15 cellular contexts compared by ENCODE assay signal in the genomic region with DNA sequence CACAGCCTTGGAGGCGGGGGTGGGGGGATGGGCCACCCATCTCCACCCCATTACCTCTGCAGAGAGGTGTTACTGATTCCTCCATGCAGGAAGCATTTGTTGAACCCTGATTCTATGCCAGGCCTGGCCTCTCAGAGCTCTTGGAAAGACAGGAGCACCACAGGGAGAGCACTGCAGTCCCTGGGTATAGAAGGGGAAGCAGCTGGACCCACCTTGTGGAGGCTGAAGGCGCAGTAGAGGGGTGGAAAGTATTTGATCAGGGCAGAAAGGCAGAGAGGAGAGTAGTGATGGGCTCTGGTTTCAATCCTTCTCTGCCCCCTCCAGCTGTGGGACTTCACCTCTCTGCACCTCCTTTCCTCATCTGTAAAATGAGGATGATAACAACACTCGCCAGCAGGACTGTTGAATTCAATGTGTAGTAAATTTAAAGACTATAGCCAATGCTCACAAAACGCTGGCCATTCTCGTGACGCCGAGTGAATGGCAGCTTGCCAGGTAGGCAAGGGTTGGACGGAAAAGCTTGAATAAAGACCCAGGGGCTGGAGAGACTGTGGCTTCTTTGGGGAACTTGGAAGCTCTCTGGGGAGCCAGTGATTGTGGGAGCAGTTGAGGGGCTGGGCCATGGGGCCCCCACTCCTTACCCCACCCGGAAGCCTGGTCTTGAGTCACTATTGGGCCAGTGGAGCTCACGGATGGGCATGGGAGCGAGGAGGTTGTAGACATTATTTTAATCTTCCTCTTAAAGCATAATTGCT. TPM values are rescaled to one million over a fixed set of nuclear protein-coding genes. Genes with fewer than 3 reads are reported as not detected.
DNase-seq lines count a peak whose midpoint lies in the region; ATAC-seq and TF ChIP-seq lines count a peak whose summit lies in the region.
"Had no signal": no experiment of that assay in that cellular context is flagged by ENCODE, and none has a peak within 500 bp of the region (broad histone marks: within the 10 kb centered on the region; RNA-seq: fewer than 3 reads in every experiment).

No MANE protein-coding gene starts in this region.

- H3K27ac ChIP-seq in cingulate gyrus (ENCODE audit: low read depth, low read length), result peak overlapping the region; percentile 1
- H3K27ac ChIP-seq in sigmoid colon, result no peak overlapping the region
- no peak overlapping the region for H3K27ac ChIP-seq in upper lobe of right lung
- H3K27ac ChIP-seq: right lobe of liver, suprapubic skin, VCaP had no signal

- H3K9me3 Mint-ChIP-seq in nephron, result no peaks in the 10 kb centered on the region

- peak overlapping the region; percentile 46 to 64 (median 51) for H3K4me3 Mint-ChIP-seq in nephron
- H3K4me3 Mint-ChIP-seq: IgD-negative memory B cell had no signal

- no peaks in the 10 kb centered on the region for H3K36me3 Mint-ChIP-seq in nephron (ENCODE audit: low read depth)

- H3K9me3 ChIP-seq in HAP-1, result no peaks in the 10 kb centered on the region
- no peaks in the 10 kb centered on the region for H3K9me3 ChIP-seq in sigmoid colon
- no peaks in the 10 kb centered on the region for H3K9me3 ChIP-seq in upper lobe of right lung
- H3K9me3 ChIP-seq: adrenal gland, right lobe of liver, suprapubic skin had no signal

- peaks cover 12% of the 10 kb centered on the region for H3K27me3 Mint-ChIP-seq in nephron (ENCODE audit: low read depth)

- peaks cover 68% of the 10 kb centered on the region for H3K4me1 Mint-ChIP-seq in nephron

- H3K27ac Mint-ChIP-seq in nephron, result peak overlapping the region; percentile 89 to 95 (median 95)
- H3K27ac Mint-ChIP-seq: IgD-negative memory B cell had no signal

- intact Hi-C loops in sigmoid colon (cut with DNase I), result no loop called here
- intact Hi-C loops in upper lobe of right lung (cut with DNase I), result no loop called here

- 17 to 58% methylated on average over 11 of the region's 11 CpGs for WGBS in sigmoid colon, 2 donors

- TF ChIP-seq EP300 in sigmoid colon (IDR thresholded peaks at IDR 0.05), result no peak

- H3K4me1 ChIP-seq in HAP-1, result peaks cover 23% of the 10 kb centered on the region
- H3K4me1 ChIP-seq in sigmoid colon, result no peaks in the 10 kb centered on the region
- H3K4me1 ChIP-seq in upper lobe of right lung, result no peaks in the 10 kb centered on the region
- H3K4me1 ChIP-seq: adrenal gland, right lobe of liver had no signal

- in situ Hi-C loops in HAP-1 (cut with MboI; ENCODE audit: low sequenced_read_pairs), result no loop called here

- H3K4me3 ChIP-seq in HAP-1 (no peak overlapping the region), sigmoid colon (no peak overlapping the region), upper lobe of right lung (no peak overlapping the region)
- H3K4me3 ChIP-seq: adrenal gland, right lobe of liver, suprapubic skin had no signal

- no peak for TF ChIP-seq POLR2A in sigmoid colon (IDR thresholded peaks at IDR 0.05)

- H3K36me3 ChIP-seq in HAP-1 (replicated peaks) (no peaks in the 10 kb centered on the region), sigmoid colon (no peaks in the 10 kb centered on the region), upper lobe of right lung (no peaks in the 10 kb centered on the region)
- H3K36me3 ChIP-seq: adrenal gland, right lobe of liver, suprapubic skin had no signal

- H3K27me3 ChIP-seq in HAP-1 (ENCODE audit: low read depth) (peaks cover 2% of the 10 kb centered on the region; the same call in 1 of the 2 replicates), sigmoid colon (peaks cover 0 to 16% (median 10%) of the 10 kb centered on the region in 3 donors), upper lobe of right lung (peaks cover 7% of the 10 kb centered on the region)
- H3K27me3 ChIP-seq: adrenal gland, right lobe of liver had no signal

- ATAC-seq in stimulated activated naive CD8-positive, alpha-beta T cell treated with anti-CD3 and anti-CD28 coated beads, Interleukin-15, Interleukin-2, amounts not matched to agents 100 U/mL and 50 U/mL, for 24 hours, result no peak
- ATAC-seq in upper lobe of right lung, result no peak
- ATAC-seq: right lobe of liver had no signal

- DNase-seq in HAP-1 (ENCODE audit: low spot score in 2 of 2) (peak; percentile 39 to 75), NCI-H2227 (lab: John Stamatoyannopoulos, UW; ENCODE audit: unreplicated experiment) (peak; percentile 78), islet precursor cell (no peak), sigmoid colon (no peak), upper lobe of right lung (no peak)
- no peak for DNase-seq in stimulated activated naive CD8-positive, alpha-beta T cell treated with anti-CD3 and anti-CD28 coated beads, Interleukin-15, Interleukin-2, amounts not matched to agents 100 U/mL and 50 U/mL, for 24 hours
- DNase-seq: NCI-H526, right lobe of liver had no signal

- TF ChIP-seq CTCF in nephron (IDR thresholded peaks at IDR 0.05; ENCODE audit: unreplicated experiment in 3 of 3) (no peak), sigmoid colon (IDR thresholded peaks at IDR 0.05) (no peak), upper lobe of right lung (IDR thresholded peaks at IDR 0.05) (no peak)

RNA-seq across cellular contexts. Expression of gene CCDC33, which starts 8.0 kb away (rescaled TPM):
- total RNA-seq in sigmoid colon, result not detected
- under 1 TPM in 2 of 3 donors, not detected in 1; 0.09 to 0.60 TPM for polyA plus RNA-seq in sigmoid colon
- total RNA-seq in upper lobe of right lung, result not detected
- total RNA-seq: mononuclear cell, right lobe of liver had no signal
- polyA plus RNA-seq: IgD-negative memory B cell had no signal

RNA-seq across cellular contexts. Expression of gene STRA6, which starts 25.6 kb away (rescaled TPM):
- total RNA-seq in sigmoid colon (under 1 TPM in 1 of 4 donors, not detected in 3; 0.71 TPM), upper lobe of right lung (not detected)
- under 1 TPM in 1 of 3 donors, not detected in 2; 0.50 TPM for polyA plus RNA-seq in sigmoid colon
- total RNA-seq: mononuclear cell had no signal
- polyA plus RNA-seq: IgD-negative memory B cell had no signal

RNA-seq across cellular contexts. Expression of gene ISLR, which starts 54.6 kb away (rescaled TPM):
- total RNA-seq in sigmoid colon (100 to 1,000 TPM in 2 of 4 donors, 10 to 100 TPM in 2; 71.4 to 186 (median 121) TPM), upper lobe of right lung (40.6 TPM)
- polyA plus RNA-seq in sigmoid colon, result 10 to 100 TPM in 1 of 3 donors, 1 to 10 TPM in 1, under 1 TPM in 1; 0.69 to 16.3 (median 7.8) TPM
- total RNA-seq: mononuclear cell had no signal
- polyA plus RNA-seq: IgD-negative memory B cell had no signal

Comparison
In these comparisons a context has a peak if more than half of its experiments do, and no peak if none do; other contexts are left out.
1. DNase-seq: peak in HAP-1 (2 of 2) and NCI-H2227 (single experiment); none in islet precursor cell (single experiment), sigmoid colon (single experiment), stimulated activated naive CD8-positive, alpha-beta T cell treated with anti-CD3 and anti-CD28 coated beads, Interleukin-15, Interleukin-2, amounts not matched to agents 100 U/mL and 50 U/mL, for 24 hours (single experiment) and upper lobe of right lung (single experiment).